8 cellular contexts compared by ENCODE assay signal in the genomic region with DNA sequence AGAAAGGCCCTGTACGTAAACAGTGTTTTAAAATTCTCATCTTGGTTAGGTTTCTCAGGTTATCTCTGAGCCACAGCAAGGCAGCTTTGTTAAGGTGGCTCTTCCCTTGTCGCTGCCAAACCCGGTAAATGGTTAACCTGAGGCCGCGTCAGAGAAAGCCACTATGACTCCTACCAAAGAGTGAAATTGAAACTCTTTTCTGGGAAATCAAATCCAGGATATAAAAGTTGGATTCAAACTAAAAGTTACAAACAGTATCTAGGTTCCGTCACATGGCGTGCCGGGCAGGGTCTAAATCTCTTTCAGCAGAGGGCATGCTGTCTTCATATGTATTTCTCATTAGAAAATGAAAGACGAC. TPM values are rescaled to one million over a fixed set of nuclear protein-coding genes. Genes with fewer than 3 reads are reported as not detected.
DNase-seq lines count a peak whose midpoint lies in the region; ATAC-seq and TF ChIP-seq lines count a peak whose summit lies in the region.

No MANE protein-coding gene starts in this region.

- no peaks in the 10 kb centered on the region for H3K27me3 Mint-ChIP-seq in activated CD4-positive, alpha-beta T cell treated with anti-CD3 and anti-CD28 coated beads for 36 hours
- H3K27me3 Mint-ChIP-seq in endodermal cell (ENCODE audit: insufficient read depth), result no peaks in the 10 kb centered on the region
- H3K27me3 Mint-ChIP-seq in stimulated activated naive CD8-positive, alpha-beta T cell treated with anti-CD3 and anti-CD28 coated beads, Interleukin-15, Interleukin-2, amounts not matched to agents 100 ng/mL and 50 ng/mL, for 24 hours, result peaks cover 2% of the 10 kb centered on the region

- H3K4me3 ChIP-seq in endodermal cell (ENCODE audit: low read length) (peak overlapping the region; percentile 88), mucosa of rectum (ENCODE audit: low read length in 2 of 2) (peak overlapping the region; percentile 95 to 97)

- CTCF ChIA-PET in activated CD4-positive, alpha-beta T cell treated with anti-CD3 and anti-CD28 coated beads for 36 hours (lab: Charles Lee), result interaction anchor here (0.7 to 3.4 kb wide), 7 partner anchors 15 to 533 kb away, joined by 3 to 8 read pairs (median 3); no protein-coding TSS in a partner anchor

- H3K9ac ChIP-seq in endodermal cell (ENCODE audit: extremely low read depth, low read length, poor library complexity, severe bottlenecking) (peak overlapping the region; percentile 68), mucosa of rectum (ENCODE audit: low read depth in 1 of 2, low read length in 2 of 2) (peak overlapping the region; percentile 94 to 96)

- H3K27ac Mint-ChIP-seq in activated CD4-positive, alpha-beta T cell treated with anti-CD3 and anti-CD28 coated beads for 36 hours, result peak overlapping the region; percentile 97
- peak overlapping the region; percentile 98 for H3K27ac Mint-ChIP-seq in endodermal cell
- H3K27ac Mint-ChIP-seq in stimulated activated naive CD8-positive, alpha-beta T cell treated with anti-CD3 and anti-CD28 coated beads, Interleukin-15, Interleukin-2, amounts not matched to agents 100 ng/mL and 50 ng/mL, for 24 hours, result peak overlapping the region; percentile 100

- intact Hi-C loops in activated CD4-positive, alpha-beta T cell treated with anti-CD3 and anti-CD28 coated beads for 36 hours (cut with DNase I, micrococcal nuclease), result loop anchor here (1.0 to 10.0 kb wide), 18 partner anchors 101 to 1445 kb away; a partner anchor contains a TSS

- TF ChIP-seq CTCF in endodermal cell (conservative IDR thresholded peaks at IDR 0.05), result no peak

- DNase-seq in Daoy (ENCODE audit: low read depth) (peak; percentile 36), HuH-7.5 (ENCODE audit: low spot score) (peak; percentile 32), endodermal cell (no peak), cortex of kidney (lab: John Stamatoyannopoulos, UW) (no peak)
- peak; percentile 80 for DNase-seq in activated CD4-positive, alpha-beta T cell treated with anti-CD3 and anti-CD28 coated beads for 36 hours

- peak overlapping the region; percentile 95 for H3K4me3 Mint-ChIP-seq in activated CD4-positive, alpha-beta T cell treated with anti-CD3 and anti-CD28 coated beads for 36 hours
- peak overlapping the region; percentile 90 for H3K4me3 Mint-ChIP-seq in endodermal cell
- H3K4me3 Mint-ChIP-seq in stimulated activated naive CD8-positive, alpha-beta T cell treated with anti-CD3 and anti-CD28 coated beads, Interleukin-15, Interleukin-2, amounts not matched to agents 100 ng/mL and 50 ng/mL, for 24 hours, result peak overlapping the region; percentile 97

- peaks cover 48% of the 10 kb centered on the region for H3K4me1 Mint-ChIP-seq in activated CD4-positive, alpha-beta T cell treated with anti-CD3 and anti-CD28 coated beads for 36 hours
- H3K4me1 Mint-ChIP-seq in endodermal cell, result peaks cover 26% of the 10 kb centered on the region
- H3K4me1 Mint-ChIP-seq in stimulated activated naive CD8-positive, alpha-beta T cell treated with anti-CD3 and anti-CD28 coated beads, Interleukin-15, Interleukin-2, amounts not matched to agents 100 ng/mL and 50 ng/mL, for 24 hours (ENCODE audit: low read depth), result peaks cover 55% of the 10 kb centered on the region

- 24 to 41% methylated on average over 5 to 9 of the region's 9 CpGs for WGBS in endodermal cell (ENCODE audit: insufficient coverage in 1 of 2, insufficient read length in 1 of 2), 2 experiments

- H3K27ac ChIP-seq in endodermal cell (ENCODE audit: low read depth, low read length) (peak overlapping the region; percentile 62), mucosa of rectum (ENCODE audit: low read depth in 2 of 2, low read length in 2 of 2) (peak overlapping the region; percentile 97 to 99)

- H3K9me3 Mint-ChIP-seq in activated CD4-positive, alpha-beta T cell treated with anti-CD3 and anti-CD28 coated beads for 36 hours (ENCODE audit: low read depth), result no peaks in the 10 kb centered on the region
- H3K9me3 Mint-ChIP-seq in endodermal cell, result peaks cover 18% of the 10 kb centered on the region
- peaks cover 8% of the 10 kb centered on the region for H3K9me3 Mint-ChIP-seq in stimulated activated naive CD8-positive, alpha-beta T cell treated with anti-CD3 and anti-CD28 coated beads, Interleukin-15, Interleukin-2, amounts not matched to agents 100 ng/mL and 50 ng/mL, for 24 hours

- ATAC-seq in GM21529 (IDR thresholded peaks at IDR 0.05; ENCODE audit: unreplicated experiment), result peak; percentile 51
- peak; percentile 68 for ATAC-seq in activated CD4-positive, alpha-beta T cell treated with anti-CD3 and anti-CD28 coated beads for 36 hours

- H3K9me3 ChIP-seq in endodermal cell (ENCODE audit: control insufficient read depth, low read length) (peaks cover 19% of the 10 kb centered on the region), mucosa of rectum (ENCODE audit: control insufficient read depth in 2 of 2, low read length in 2 of 2) (no peaks in the 10 kb centered on the region)

- no peaks in the 10 kb centered on the region for H3K27me3 ChIP-seq in endodermal cell (ENCODE audit: control insufficient read depth, insufficient read depth, low read length, poor library complexity, severe bottlenecking)
- no peaks in the 10 kb centered on the region for H3K27me3 ChIP-seq in mucosa of rectum (ENCODE audit: control insufficient read depth in 2 of 2, insufficient read depth in 2 of 2, low read length in 2 of 2)

- POLR2A ChIA-PET in activated CD4-positive, alpha-beta T cell treated with anti-CD3 and anti-CD28 coated beads for 36 hours (lab: Charles Lee), result interaction anchor here (0.7 to 1.0 kb wide), 2 partner anchors 100 to 210 kb away, joined by 3 to 6 read pairs; no protein-coding TSS in a partner anchor

- no peaks in the 10 kb centered on the region for H3K36me3 ChIP-seq in endodermal cell (ENCODE audit: control insufficient read depth, insufficient read depth, low read length)
- H3K36me3 ChIP-seq in mucosa of rectum (ENCODE audit: control insufficient read depth in 2 of 2, insufficient read depth in 2 of 2, low read length in 2 of 2), result no peaks in the 10 kb centered on the region

- H3K4me1 ChIP-seq in endodermal cell (ENCODE audit: control insufficient read depth, insufficient read depth, low read length) (peaks cover 8% of the 10 kb centered on the region), mucosa of rectum (ENCODE audit: control insufficient read depth in 2 of 2, insufficient read depth in 2 of 2, low read length in 2 of 2) (peaks cover 5 to 11% of the 10 kb centered on the region in 2 donors)

- peaks cover 20% of the 10 kb centered on the region for H3K36me3 Mint-ChIP-seq in activated CD4-positive, alpha-beta T cell treated with anti-CD3 and anti-CD28 coated beads for 36 hours (ENCODE audit: low read depth)
- peaks cover 13% of the 10 kb centered on the region for H3K36me3 Mint-ChIP-seq in endodermal cell (ENCODE audit: low read depth)
- peaks cover 17% of the 10 kb centered on the region for H3K36me3 Mint-ChIP-seq in stimulated activated naive CD8-positive, alpha-beta T cell treated with anti-CD3 and anti-CD28 coated beads, Interleukin-15, Interleukin-2, amounts not matched to agents 100 ng/mL and 50 ng/mL, for 24 hours (ENCODE audit: low read depth)

RNA-seq across cellular contexts. Expression of a gene that starts 0.4 kb away (rescaled TPM):
- 2.8 TPM in 2 replicates for total RNA-seq in Daoy (2014; rRNA removed; shearing (Covaris generic))
- total RNA-seq in activated CD4-positive, alpha-beta T cell treated with anti-CD3 and anti-CD28 coated beads for 36 hours, result 10 to 100 TPM; 19.2 to 20.8 TPM
- 1 to 10 TPM; 6.8 to 6.9 TPM for total RNA-seq in endodermal cell
- polyA plus RNA-seq in endodermal cell (2013, experiment 1 of 2), result 3.5 TPM
- 3.4 TPM for polyA plus RNA-seq in endodermal cell (2013, experiment 2 of 2)

Comparison
In these comparisons a context has a peak if more than half of its experiments do, and no peak if none do; other contexts are left out.
1. DNase-seq: peak in Daoy (single experiment), HuH-7.5 (single experiment) and activated CD4-positive, alpha-beta T cell treated with anti-CD3 and anti-CD28 coated beads for 36 hours (single experiment); none in endodermal cell (single experiment) and cortex of kidney (single experiment).
2. Peak in every context shown above with its lines, with median percentiles within 50 percentile points of each other: H3K27ac Mint-ChIP-seq and H3K4me3 Mint-ChIP-seq.